ENCODE assay signal across 9 cellular contexts in the genomic region with DNA sequence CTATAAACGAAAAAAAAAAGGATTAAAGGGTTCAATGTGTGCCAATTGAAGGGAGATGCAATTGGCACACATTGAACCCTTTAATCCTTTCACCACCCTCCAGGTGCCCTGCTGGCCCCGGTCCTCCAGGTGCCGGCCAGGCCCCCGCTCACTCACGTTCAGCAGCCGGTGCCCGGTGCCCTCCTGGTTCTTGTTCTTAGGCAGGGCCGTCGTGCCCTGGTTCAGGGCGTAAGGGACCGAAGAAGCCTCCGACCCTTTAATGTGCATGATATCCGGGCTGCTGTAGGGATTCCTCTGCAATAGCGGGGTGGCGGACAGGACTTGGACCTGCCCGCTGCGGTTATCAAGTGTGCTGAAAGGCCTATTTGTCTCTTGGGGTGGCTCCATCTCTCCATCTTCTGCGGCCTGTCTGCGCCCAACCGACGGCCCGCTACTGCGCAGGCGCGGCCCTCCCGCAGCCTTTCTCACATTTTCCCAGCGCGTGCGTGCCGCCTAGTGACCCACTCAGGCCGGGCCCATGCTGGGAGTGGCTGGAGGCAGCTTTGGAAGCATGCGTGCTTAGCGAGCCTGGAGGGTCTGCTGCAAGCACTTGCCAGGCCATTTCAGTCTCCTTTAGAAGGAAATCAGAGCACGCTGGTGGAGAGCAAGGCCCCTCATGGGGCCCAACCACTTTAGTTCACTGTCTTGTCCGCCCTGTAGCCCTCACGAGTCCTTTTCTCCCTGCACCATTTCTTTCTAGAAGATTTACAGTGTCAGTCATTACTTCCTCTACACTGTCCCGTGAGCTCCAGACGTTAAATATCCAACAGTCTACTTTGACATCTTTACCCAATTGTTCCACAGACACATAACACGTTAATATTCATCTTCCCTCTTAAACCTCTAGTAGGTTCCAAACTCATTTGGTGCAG. TPM values are rescaled to one million over a fixed set of nuclear protein-coding genes. Genes with fewer than 3 reads are reported as not detected.
DNase-seq lines count a peak whose midpoint lies in the region; ATAC-seq and TF ChIP-seq lines count a peak whose summit lies in the region.
"Had no signal": no experiment of that assay in that cellular context is flagged by ENCODE, and none has a peak within 500 bp of the region (broad histone marks: within the 10 kb centered on the region; RNA-seq: fewer than 3 reads in every experiment).

No MANE protein-coding gene starts in this region.

- DNase-seq in NCI-H1417 (lab: John Stamatoyannopoulos, UW) = peak in 2 of 3 experiments; percentile 73 to 89
- peak; percentile 50 for DNase-seq in ecto neural progenitor cell (ENCODE audit: low spot score)
- DNase-seq in lower lobe of right lung = peak; percentile 83
- DNase-seq in activated CD8-positive, alpha-beta memory T cell treated with anti-CD3 and anti-CD28 coated beads, Interleukin-2, amount 50 U/mL, for 48 hours = no peak
- DNase-seq in SK-N-DZ (ENCODE audit: low spot score) = no peak
- DNase-seq: DND-41 had no signal

- peak; percentile 48 for TF ChIP-seq CTCF in 22Rv1 (IDR thresholded peaks at IDR 0.05)
- peak; percentile 46 for TF ChIP-seq CTCF in lower lobe of right lung (IDR thresholded peaks at IDR 0.05)

- peaks cover 4% of the 10 kb centered on the region for H3K4me1 ChIP-seq in lower lobe of right lung

- intact Hi-C loops in lower lobe of right lung (cut with DNase I) = no loop called here

- no peaks in the 10 kb centered on the region for H3K9me3 ChIP-seq in lower lobe of right lung

- H3K4me3 ChIP-seq in lower lobe of right lung = peak overlapping the region; percentile 37

- no peaks in the 10 kb centered on the region for H3K27me3 ChIP-seq in lower lobe of right lung (ENCODE audit: low read depth)

- H3K36me3 ChIP-seq in lower lobe of right lung = no peaks in the 10 kb centered on the region

- ATAC-seq in lower lobe of right lung (peak; percentile 92 to 95), HG02970 (IDR thresholded peaks at IDR 0.05; ENCODE audit: low FRiP score, unreplicated experiment) (no peak), HG03196 (IDR thresholded peaks at IDR 0.05; ENCODE audit: unreplicated experiment) (no peak)

- H3K27ac ChIP-seq in 22Rv1 (no peak overlapping the region), lower lobe of right lung (no peak overlapping the region)

RNA-seq across cellular contexts. Expression of gene TMEM237, which starts 24.3 kb away (rescaled TPM):
- total RNA-seq in lower lobe of right lung = 13.9 TPM
- 98.9 and 101 TPM in 2 replicates for polyA plus RNA-seq in SK-N-DZ (2014; cell fraction: cytosol; rRNA removed)
- polyA plus RNA-seq in SK-N-DZ (2014; cell fraction: nucleus; rRNA removed) = 119 and 126 TPM in 2 replicates

Comparison
In these comparisons a context has a peak if more than half of its experiments do, and no peak if none do; other contexts are left out.
1. DNase-seq: peak in NCI-H1417 (2 of 3), ecto neural progenitor cell (single experiment) and lower lobe of right lung (single experiment); none in activated CD8-positive, alpha-beta memory T cell treated with anti-CD3 and anti-CD28 coated beads, Interleukin-2, amount 50 U/mL, for 48 hours (single experiment) and SK-N-DZ (single experiment).
2. ATAC-seq: peak in lower lobe of right lung (2 of 2); none in HG02970 (single experiment) and HG03196 (single experiment).